ENCODE assay signal across 17 cellular contexts in genomic region chr20:36632487-36633284, GRCh38. TPM values are rescaled to one million over a fixed set of nuclear protein-coding genes. Genes with fewer than 3 reads are reported as not detected.
DNase-seq lines count a peak whose midpoint lies in the region; ATAC-seq and TF ChIP-seq lines count a peak whose summit lies in the region.
"Had no signal": no experiment of that assay in that cellular context is flagged by ENCODE, and none has a peak within 500 bp of the region (broad histone marks: within the 10 kb centered on the region; RNA-seq: fewer than 3 reads in every experiment).

No MANE protein-coding gene starts in this region.

- intact Hi-C loops in CD4-positive, alpha-beta T cell (cut with DNase I, micrococcal nuclease) = no loop called here
- intact Hi-C loops in activated T-helper 1 cell treated with anti-CD3 and anti-CD28 coated beads, Interleukin-12 subunit alpha, Interleukin-12 subunit beta, Interleukin-2, Interleukin-4 antibody, amounts not matched to agents 30 ng/mL and 10 ng/mL and 1 ng/mL, durations not matched to agents 14 hours and 24 hours and 36 hours (cut with micrococcal nuclease) = no loop called here
- intact Hi-C loops in thyroid gland (cut with DNase I) = no loop called here
- intact Hi-C loops in left ventricle myocardium superior (cut with micrococcal nuclease) = no loop called here
- intact Hi-C loops in spleen (cut with DNase I; ENCODE audit: low total_unique reads) = no loop called here

- H3K27ac ChIP-seq in CD4-positive, alpha-beta T cell (ENCODE audit: low read depth, low read length) = no peak overlapping the region
- H3K27ac ChIP-seq in GM23338 (ENCODE audit: low read depth) (no peak overlapping the region), thyroid gland (no peak overlapping the region), spleen (peak overlapping the region in 1 of 8 donors; percentile 11)
- H3K27ac ChIP-seq: skin epidermis had no signal

- peaks cover 51% of the 10 kb centered on the region for H3K4me1 Mint-ChIP-seq in CD4-positive, alpha-beta T cell (ENCODE audit: low read depth)
- peaks cover 3% of the 10 kb centered on the region; the same call in 2 of the 3 replicates for H3K4me1 Mint-ChIP-seq in GM23338
- peaks cover 42% of the 10 kb centered on the region for H3K4me1 Mint-ChIP-seq in activated T-helper 1 cell treated with anti-CD3 and anti-CD28 coated beads, Interleukin-12 subunit alpha, Interleukin-12 subunit beta, Interleukin-2, Interleukin-4 antibody, amounts not matched to agents 30 ng/mL and 10 ng/mL and 1 ng/mL, durations not matched to agents 14 hours and 24 hours and 36 hours (ENCODE audit: low read depth)

- peak overlapping the region; percentile 88 for H3K27ac Mint-ChIP-seq in CD4-positive, alpha-beta T cell
- H3K27ac Mint-ChIP-seq in GM23338 = no peak overlapping the region
- H3K27ac Mint-ChIP-seq in activated T-helper 1 cell treated with anti-CD3 and anti-CD28 coated beads, Interleukin-12 subunit alpha, Interleukin-12 subunit beta, Interleukin-2, Interleukin-4 antibody, amounts not matched to agents 30 ng/mL and 10 ng/mL and 1 ng/mL, durations not matched to agents 14 hours and 24 hours and 36 hours = peak overlapping the region; percentile 72
- H3K27ac Mint-ChIP-seq: B cell had no signal

- H3K9me2 ChIP-seq in GM23338 (ENCODE audit: insufficient read depth) = no peaks in the 10 kb centered on the region

- no peaks in the 10 kb centered on the region for H4K20me1 ChIP-seq in GM23338 (replicated peaks; ENCODE audit: insufficient read depth)

- no peak overlapping the region for H3K4me3 Mint-ChIP-seq in CD4-positive, alpha-beta T cell
- H3K4me3 Mint-ChIP-seq in GM23338 = no peak overlapping the region
- no peak overlapping the region for H3K4me3 Mint-ChIP-seq in activated T-helper 1 cell treated with anti-CD3 and anti-CD28 coated beads, Interleukin-12 subunit alpha, Interleukin-12 subunit beta, Interleukin-2, Interleukin-4 antibody, amounts not matched to agents 30 ng/mL and 10 ng/mL and 1 ng/mL, durations not matched to agents 14 hours and 24 hours and 36 hours
- H3K4me3 Mint-ChIP-seq: B cell had no signal

- H3K4me3 ChIP-seq in GM23338 = no peak overlapping the region
- no peak overlapping the region for H3K4me3 ChIP-seq in thyroid gland (replicated peaks in 1 of 3)
- no peak overlapping the region for H3K4me3 ChIP-seq in spleen
- H3K4me3 ChIP-seq: skin epidermis had no signal

- no peaks in the 10 kb centered on the region for H3K9me3 ChIP-seq in CD4-positive, alpha-beta T cell (ENCODE audit: control insufficient read depth, low read length)
- H3K9me3 ChIP-seq in thyroid gland (no peaks in the 10 kb centered on the region), spleen (no peaks in the 10 kb centered on the region)

- no peak for ATAC-seq in CD4-positive, alpha-beta T cell (ENCODE audit: poor library complexity)
- ATAC-seq in GM23338 = peak; percentile 95
- ATAC-seq in HG03095 (IDR thresholded peaks at IDR 0.05; ENCODE audit: unreplicated experiment) = no peak
- ATAC-seq in left ventricle myocardium superior = no peak
- ATAC-seq: HCT116 had no signal

- H3K4me1 ChIP-seq in GM23338 (ENCODE audit: insufficient read depth) (no peaks in the 10 kb centered on the region), thyroid gland (no peaks in the 10 kb centered on the region), spleen (peaks cover 9 to 40% (median 21%) of the 10 kb centered on the region in 6 donors)

- H3K9me3 Mint-ChIP-seq in CD4-positive, alpha-beta T cell = no peaks in the 10 kb centered on the region
- H3K9me3 Mint-ChIP-seq in GM23338 = no peaks in the 10 kb centered on the region
- H3K9me3 Mint-ChIP-seq in activated T-helper 1 cell treated with anti-CD3 and anti-CD28 coated beads, Interleukin-12 subunit alpha, Interleukin-12 subunit beta, Interleukin-2, Interleukin-4 antibody, amounts not matched to agents 30 ng/mL and 10 ng/mL and 1 ng/mL, durations not matched to agents 14 hours and 24 hours and 36 hours = no peaks in the 10 kb centered on the region

- H3K79me2 ChIP-seq in GM23338 (replicated peaks; ENCODE audit: insufficient read depth) = no peaks in the 10 kb centered on the region

- CTCF ChIA-PET in CD4-positive, alpha-beta T cell (lab: Charles Lee) = interaction anchor here (0.5 kb wide), 1 partner anchor 143 kb away, joined by 3 read pairs; no protein-coding TSS in a partner anchor

- H3K27me3 ChIP-seq in CD4-positive, alpha-beta T cell (ENCODE audit: control insufficient read depth, insufficient read depth, low read length) = no peaks in the 10 kb centered on the region
- H3K27me3 ChIP-seq in GM23338 (ENCODE audit: insufficient read depth) (no peaks in the 10 kb centered on the region), thyroid gland (no peaks in the 10 kb centered on the region), spleen (replicated peaks in 1 of 7) (no peaks in the 10 kb centered on the region)

- 78 to 85% methylated on average over 11 to 13 of the region's 14 CpGs for WGBS in thyroid gland, 2 donors
- 86 to 90% (median 88%) methylated on average over 12 to 14 of the region's 14 CpGs for WGBS in spleen, 5 donors

- no peak overlapping the region for H3K4me2 ChIP-seq in GM23338

- no peak for DNase-seq in CD4-positive, alpha-beta T cell
- DNase-seq in GM23338 (ENCODE audit: low spot score) (peak; percentile 80), iPS-NIHi11 (ENCODE audit: low spot score) (peak; percentile 56), thyroid gland (no peak), left ventricle myocardium superior (no peak), spleen (no peak)
- no peak for DNase-seq in activated T-helper 1 cell treated with anti-CD3 and anti-CD28 coated beads, Interleukin-12 subunit alpha, Interleukin-12 subunit beta, Interleukin-2, Interleukin-4 antibody, amounts not matched to agents 30 ng/mL and 10 ng/mL and 1 ng/mL, durations not matched to agents 14 hours and 24 hours and 36 hours (ENCODE audit: low spot score)
- DNase-seq: activated gamma-delta T cell treated with Interleukin-2 at 50 U/mL for 16 hours; DMS79; foreskin melanocyte; Right ventricle myocardium superior; stimulated activated naive CD4-positive, alpha-beta T cell had no signal

- POLR2A ChIA-PET in CD4-positive, alpha-beta T cell (lab: Charles Lee) = interaction anchor here (0.8 to 1.5 kb wide), 2 partner anchors 13 to 27 kb away, joined by 3 to 4 read pairs; partner anchors contain the start of genes RAB5IF and SLA2

- no peaks in the 10 kb centered on the region for H3K27me3 Mint-ChIP-seq in CD4-positive, alpha-beta T cell
- H3K27me3 Mint-ChIP-seq in GM23338 (ENCODE audit: insufficient read depth, low read depth, poor library complexity) = peaks cover 8% of the 10 kb centered on the region
- H3K27me3 Mint-ChIP-seq in activated T-helper 1 cell treated with anti-CD3 and anti-CD28 coated beads, Interleukin-12 subunit alpha, Interleukin-12 subunit beta, Interleukin-2, Interleukin-4 antibody, amounts not matched to agents 30 ng/mL and 10 ng/mL and 1 ng/mL, durations not matched to agents 14 hours and 24 hours and 36 hours (ENCODE audit: insufficient read depth) = no peaks in the 10 kb centered on the region
- H3K27me3 Mint-ChIP-seq: B cell had no signal

- peak overlapping the region; percentile 72; the same call in 1 of the 2 replicates for H2AFZ ChIP-seq in GM23338

- H3K36me3 ChIP-seq in GM23338 (ENCODE audit: insufficient read depth) (no peaks in the 10 kb centered on the region), thyroid gland (no peaks in the 10 kb centered on the region), spleen (peaks cover 0 to 38% (median 0%) of the 10 kb centered on the region in 6 donors)

- TF ChIP-seq CTCF in CD4-positive, alpha-beta T cell (IDR thresholded peaks at IDR 0.05) = no peak
- TF ChIP-seq CTCF in GM23338 (conservative IDR thresholded peaks at IDR 0.05; ENCODE audit: low read depth in 2 of 2) = peak; percentile 38 to 68
- TF ChIP-seq CTCF in thyroid gland (IDR thresholded peaks at IDR 0.05) = no peak
- TF ChIP-seq CTCF in spleen (IDR thresholded peaks at IDR 0.05 in 8 of 11, conservative IDR thresholded peaks at IDR 0.05 in 3 of 11) = no peak

- H3F3A ChIP-seq in GM23338 (replicated peaks; ENCODE audit: low read depth) = no peaks in the 10 kb centered on the region

- TF ChIP-seq POLR2A in thyroid gland (IDR thresholded peaks at IDR 0.05) (no peak), spleen (IDR thresholded peaks at IDR 0.05) (no peak)

- H3K36me3 Mint-ChIP-seq in CD4-positive, alpha-beta T cell (ENCODE audit: low read depth) = peaks cover 87% of the 10 kb centered on the region
- H3K36me3 Mint-ChIP-seq in GM23338 (ENCODE audit: low read depth) = no peaks in the 10 kb centered on the region; the same call in 2 of the 3 replicates
- peaks cover 36% of the 10 kb centered on the region for H3K36me3 Mint-ChIP-seq in activated T-helper 1 cell treated with anti-CD3 and anti-CD28 coated beads, Interleukin-12 subunit alpha, Interleukin-12 subunit beta, Interleukin-2, Interleukin-4 antibody, amounts not matched to agents 30 ng/mL and 10 ng/mL and 1 ng/mL, durations not matched to agents 14 hours and 24 hours and 36 hours (ENCODE audit: low read depth)

RNA-seq across cellular contexts. Expression of gene SLA2, which starts 13.3 kb away (rescaled TPM):
- 10 to 100 TPM; 19.9 to 21.3 TPM for total RNA-seq in CD4-positive, alpha-beta T cell
- total RNA-seq in GM23338 (2014; rRNA removed; shearing (Covaris generic)) = 0.62 TPM in 1 of 2 replicates, not detected in the other
- polyA plus RNA-seq in GM23338 (2016; fragmentation: Nextera tagmentation; extraction: Ambion mirVana) (0.18 TPM in 1 of 2 replicates, not detected in the other), spleen (1 to 10 TPM; 2.6 to 3.0 (median 2.9) TPM)
- 62.0 and 64.0 TPM in 2 replicates for total RNA-seq in activated T-helper 1 cell treated with anti-CD3 and anti-CD28 coated beads, Interleukin-12 subunit alpha, Interleukin-12 subunit beta, Interleukin-2, Interleukin-4 antibody, amounts not matched to agents 30 ng/mL and 10 ng/mL and 1 ng/mL, durations not matched to agents 14 hours and 24 hours and 36 hours
- total RNA-seq in thyroid gland (under 1 TPM; 0.13 to 0.50 (median 0.28) TPM), left ventricle myocardium superior (0.47 TPM), spleen (10 to 100 TPM in 3 of 7 donors, 1 to 10 TPM in 4; 7.1 to 16.3 (median 9.5) TPM)
- total RNA-seq: osteocyte had no signal

RNA-seq across cellular contexts. Expression of gene RAB5IF, which starts 27.1 kb away (rescaled TPM):
- total RNA-seq in CD4-positive, alpha-beta T cell = 10 to 100 TPM; 62.6 to 74.8 TPM
- 126 and 138 TPM in 2 replicates for total RNA-seq in GM23338 (2014; rRNA removed; shearing (Covaris generic))
- polyA plus RNA-seq in GM23338 (2016; fragmentation: Nextera tagmentation; extraction: Ambion mirVana) (119 and 123 TPM in 2 replicates), spleen (100 to 1,000 TPM in 1 of 3 donors, 10 to 100 TPM in 2; 78.8 to 114 (median 83.3) TPM)
- 112 and 119 TPM in 2 replicates for total RNA-seq in activated T-helper 1 cell treated with anti-CD3 and anti-CD28 coated beads, Interleukin-12 subunit alpha, Interleukin-12 subunit beta, Interleukin-2, Interleukin-4 antibody, amounts not matched to agents 30 ng/mL and 10 ng/mL and 1 ng/mL, durations not matched to agents 14 hours and 24 hours and 36 hours
- total RNA-seq in thyroid gland (100 to 1,000 TPM in 2 of 4 donors, 10 to 100 TPM in 2; 56.9 to 105 (median 85.1) TPM), left ventricle myocardium superior (53.4 TPM), spleen (100 to 1,000 TPM in 4 of 7 donors, 10 to 100 TPM in 3; 67.8 to 131 (median 105) TPM)

RNA-seq across cellular contexts. Expression of gene TGIF2, which starts 59.3 kb away (rescaled TPM):
- total RNA-seq in CD4-positive, alpha-beta T cell = 10 to 100 TPM; 29.2 to 34.5 TPM
- total RNA-seq in GM23338 (2014; rRNA removed; shearing (Covaris generic)) = 59.8 and 63.2 TPM in 2 replicates
- polyA plus RNA-seq in GM23338 (2016; fragmentation: Nextera tagmentation; extraction: Ambion mirVana) (44.8 and 47.6 TPM in 2 replicates), spleen (10 to 100 TPM; 13.6 to 20.8 (median 14.3) TPM)
- 50.9 and 55.4 TPM in 2 replicates for total RNA-seq in activated T-helper 1 cell treated with anti-CD3 and anti-CD28 coated beads, Interleukin-12 subunit alpha, Interleukin-12 subunit beta, Interleukin-2, Interleukin-4 antibody, amounts not matched to agents 30 ng/mL and 10 ng/mL and 1 ng/mL, durations not matched to agents 14 hours and 24 hours and 36 hours
- total RNA-seq in thyroid gland (10 to 100 TPM; 14.2 to 28.8 (median 18.9) TPM), left ventricle myocardium superior (7.6 TPM), spleen (10 to 100 TPM; 23.3 to 38.2 (median 30.1) TPM)

Comparison
In these comparisons a context has a peak if more than half of its experiments do, and no peak if none do; other contexts are left out.
1. DNase-seq: peak in GM23338 (single experiment) and iPS-NIHi11 (single experiment); none in CD4-positive, alpha-beta T cell (0 of 10), activated T-helper 1 cell treated with anti-CD3 and anti-CD28 coated beads, Interleukin-12 subunit alpha, Interleukin-12 subunit beta, Interleukin-2, Interleukin-4 antibody, amounts not matched to agents 30 ng/mL and 10 ng/mL and 1 ng/mL, durations not matched to agents 14 hours and 24 hours and 36 hours (single experiment), thyroid gland (0 of 2), left ventricle myocardium superior (single experiment) and spleen (single experiment).
2. CTCF ChIP-seq: peak in GM23338 (2 of 2); none in CD4-positive, alpha-beta T cell (single experiment), thyroid gland (0 of 6) and spleen (0 of 11).